13 cellular contexts compared by ENCODE assay signal in genomic region chr14:22096511-22096890, GRCh38.
DNase-seq lines count a peak whose midpoint lies in the region; ATAC-seq and TF ChIP-seq lines count a peak whose summit lies in the region.
"Had no signal": no experiment of that assay in that cellular context is flagged by ENCODE, and none has a peak within 500 bp of the region (broad histone marks: within the 10 kb centered on the region; RNA-seq: fewer than 3 reads in every experiment).

No MANE protein-coding gene starts in this region.

- CTCF ChIA-PET in CD8-positive, alpha-beta memory T cell (lab: Charles Lee): no interaction called here
- CTCF ChIA-PET in naive thymus-derived CD4-positive, alpha-beta T cell (lab: Charles Lee): interaction anchor here (1.1 to 1.7 kb wide), 4 partner anchors 25 to 106 kb away, joined by 3 to 7 read pairs (median 6); no protein-coding TSS in a partner anchor

- no peaks in the 10 kb centered on the region for H3K9me3 ChIP-seq in CD8-positive, alpha-beta memory T cell (ENCODE audit: low read length)
- no peaks in the 10 kb centered on the region for H3K9me3 ChIP-seq in T-helper 17 cell (ENCODE audit: control insufficient read depth, low read length, poor library complexity, severe bottlenecking)
- no peaks in the 10 kb centered on the region for H3K9me3 ChIP-seq in naive thymus-derived CD4-positive, alpha-beta T cell (ENCODE audit: control insufficient read depth in 2 of 3, low read length in 3 of 3)
- H3K9me3 ChIP-seq in WERI-Rb-1 (ENCODE audit: severe bottlenecking): no peaks in the 10 kb centered on the region
- H3K9me3 ChIP-seq: ovary had no signal

- peak overlapping the region; percentile 26 for H3K4me3 ChIP-seq in CD8-positive, alpha-beta memory T cell (ENCODE audit: low read length)
- peak overlapping the region; percentile 35 for H3K4me3 ChIP-seq in naive thymus-derived CD4-positive, alpha-beta T cell (ENCODE audit: low read length)
- no peak overlapping the region for H3K4me3 ChIP-seq in WERI-Rb-1 (ENCODE audit: low read depth, low read length)
- H3K4me3 ChIP-seq: GM23338, ovary had no signal

- no peaks in the 10 kb centered on the region for H3K27me3 Mint-ChIP-seq in CD8-positive, alpha-beta memory T cell
- no peaks in the 10 kb centered on the region for H3K27me3 Mint-ChIP-seq in T-helper 17 cell
- no peaks in the 10 kb centered on the region for H3K27me3 Mint-ChIP-seq in naive thymus-derived CD4-positive, alpha-beta T cell

- no peaks in the 10 kb centered on the region for H3K9me3 Mint-ChIP-seq in CD8-positive, alpha-beta memory T cell
- no peaks in the 10 kb centered on the region for H3K9me3 Mint-ChIP-seq in naive thymus-derived CD4-positive, alpha-beta T cell
- H3K9me3 Mint-ChIP-seq: GM23338 had no signal

- no peaks in the 10 kb centered on the region for H3K27me3 ChIP-seq in CD8-positive, alpha-beta memory T cell (ENCODE audit: insufficient read depth, low read length, poor library complexity, severe bottlenecking)
- no peaks in the 10 kb centered on the region for H3K27me3 ChIP-seq in naive thymus-derived CD4-positive, alpha-beta T cell (ENCODE audit: control insufficient read depth in 2 of 2, insufficient read depth in 2 of 2, low read length in 2 of 2)
- peaks cover 47% of the 10 kb centered on the region for H3K27me3 ChIP-seq in WERI-Rb-1 (ENCODE audit: insufficient read depth, low read depth, severe bottlenecking)
- H3K27me3 ChIP-seq: brain microvascular endothelial cell, ovary had no signal

- ATAC-seq in GM19395 (IDR thresholded peaks at IDR 0.05; ENCODE audit: unreplicated experiment) (peak; percentile 65), T-helper 17 cell (peak; percentile 77)
- peak; percentile 74 for ATAC-seq in naive thymus-derived CD4-positive, alpha-beta T cell
- ATAC-seq: GM23338 had no signal

- peak overlapping the region in 6 of 7 donors; percentile 38 to 82 (median 72) for H3K4me3 Mint-ChIP-seq in CD8-positive, alpha-beta memory T cell
- peak overlapping the region; percentile 67 for H3K4me3 Mint-ChIP-seq in T-helper 17 cell
- peak overlapping the region; percentile 67 to 90 (median 84) for H3K4me3 Mint-ChIP-seq in naive thymus-derived CD4-positive, alpha-beta T cell
- H3K4me3 Mint-ChIP-seq: GM23338 had no signal

- no peaks in the 10 kb centered on the region for H3K36me3 ChIP-seq in CD8-positive, alpha-beta memory T cell (ENCODE audit: insufficient read depth, low read length)
- H3K36me3 ChIP-seq in naive thymus-derived CD4-positive, alpha-beta T cell (ENCODE audit: control insufficient read depth in 2 of 3, insufficient read depth in 3 of 3, low read length in 3 of 3): no peaks in the 10 kb centered on the region
- H3K36me3 ChIP-seq in WERI-Rb-1: no peaks in the 10 kb centered on the region
- H3K36me3 ChIP-seq: brain microvascular endothelial cell, ovary had no signal

- H3K36me3 Mint-ChIP-seq in CD8-positive, alpha-beta memory T cell: no peaks in the 10 kb centered on the region
- H3K36me3 Mint-ChIP-seq in T-helper 17 cell (ENCODE audit: low read depth): no peaks in the 10 kb centered on the region
- no peaks in the 10 kb centered on the region for H3K36me3 Mint-ChIP-seq in naive thymus-derived CD4-positive, alpha-beta T cell

- POLR2A ChIA-PET in CD8-positive, alpha-beta memory T cell (lab: Charles Lee): no interaction called here
- POLR2A ChIA-PET in naive thymus-derived CD4-positive, alpha-beta T cell (lab: Charles Lee): interaction anchor here (0.8 to 1.0 kb wide), 3 partner anchors 11 to 26 kb away, joined by 3 to 5 read pairs (median 4); no protein-coding TSS in a partner anchor

- H3K27ac ChIP-seq in CD8-positive, alpha-beta memory T cell (ENCODE audit: low read depth, low read length): no peak overlapping the region
- H3K27ac ChIP-seq in naive thymus-derived CD4-positive, alpha-beta T cell (ENCODE audit: low read depth, low read length): peak overlapping the region; percentile 46
- H3K27ac ChIP-seq in WERI-Rb-1: no peak overlapping the region
- H3K27ac ChIP-seq: brain microvascular endothelial cell, C4-2B had no signal

- intact Hi-C loops in naive thymus-derived CD4-positive, alpha-beta T cell (cut with micrococcal nuclease): loop anchor here (1.0 to 5.0 kb wide), 3 partner anchors 10 to 94 kb away; no protein-coding TSS in a partner anchor

- H3K27ac Mint-ChIP-seq in CD8-positive, alpha-beta memory T cell: peak overlapping the region in 6 of 8 donors; percentile 73 to 89 (median 82)
- H3K27ac Mint-ChIP-seq in T-helper 17 cell: peak overlapping the region; percentile 45
- H3K27ac Mint-ChIP-seq in naive thymus-derived CD4-positive, alpha-beta T cell: peak overlapping the region; percentile 70 to 94 (median 88)
- H3K27ac Mint-ChIP-seq: GM23338 had no signal

- TF ChIP-seq CTCF in WERI-Rb-1 (IDR thresholded peaks at IDR 0.05; ENCODE audit: low read depth, low read length): no peak

- H3K4me1 Mint-ChIP-seq in CD8-positive, alpha-beta memory T cell: peaks cover 23 to 51% (median 27%) of the 10 kb centered on the region in 3 donors
- peaks cover 9% of the 10 kb centered on the region for H3K4me1 Mint-ChIP-seq in T-helper 17 cell
- H3K4me1 Mint-ChIP-seq in naive thymus-derived CD4-positive, alpha-beta T cell: peaks cover 1 to 72% (median 58%) of the 10 kb centered on the region in 7 donors
- H3K4me1 Mint-ChIP-seq: GM23338 had no signal

- peaks cover 16% of the 10 kb centered on the region for H3K4me1 ChIP-seq in CD8-positive, alpha-beta memory T cell (ENCODE audit: insufficient read depth, low read length)
- peaks cover 3 to 32% of the 10 kb centered on the region in 2 donors for H3K4me1 ChIP-seq in naive thymus-derived CD4-positive, alpha-beta T cell (ENCODE audit: control insufficient read depth in 2 of 2, insufficient read depth in 2 of 2, low read length in 2 of 2)

- peak in 1 of 5 donors; percentile 44 for DNase-seq in CD8-positive, alpha-beta memory T cell
- no peak for DNase-seq in T-helper 17 cell
- peak in 6 of 9 donors; percentile 34 to 54 (median 46) for DNase-seq in naive thymus-derived CD4-positive, alpha-beta T cell
- no peak for DNase-seq in DMS53 (lab: John Stamatoyannopoulos, UW)
- no peak for DNase-seq in cortex of kidney (lab: John Stamatoyannopoulos, UW)
- no peak for DNase-seq in WERI-Rb-1
- DNase-seq in 8988T: no peak
- DNase-seq: brain microvascular endothelial cell, NCI-H2227 treated with DMSO at 0.1 percent for 48 hours had no signal

Comparison
In these comparisons a context has a peak if more than half of its experiments do, and no peak if none do; other contexts are left out.
1. DNase-seq: peak in naive thymus-derived CD4-positive, alpha-beta T cell (6 of 9); none in T-helper 17 cell (0 of 3), DMS53 (single experiment), cortex of kidney (single experiment), WERI-Rb-1 (single experiment) and 8988T (single experiment).
2. Peak in every context shown above with its lines, with median percentiles within 50 percentile points of each other: H3K27ac Mint-ChIP-seq, H3K4me3 Mint-ChIP-seq and ATAC-seq.